Comparison of ENCODE assay signal across 25 cellular contexts in genomic region chr3:34408088-34408487, GRCh38.
"Had no signal": no experiment of that assay in that cellular context is flagged by ENCODE, and none has a peak within 500 bp of the region (broad histone marks: within the 10 kb centered on the region; RNA-seq: fewer than 3 reads in every experiment).

No MANE protein-coding gene starts in this region.

- H3K9me3 ChIP-seq: lower lobe of right lung, neutrophil, right lobe of liver, suprapubic skin, transverse colon, uterus had no signal

- H3K4me1 ChIP-seq: lower lobe of right lung, parathyroid adenoma, right lobe of liver, suprapubic skin, transverse colon, uterus had no signal

- H3K4me1 Mint-ChIP-seq: activated naive CD4-positive, alpha-beta T cell treated with anti-CD3 and anti-CD28 coated beads, Interleukin-2, amount 50 U/mL, for 24 hours; natural killer cell; stimulated activated naive CD8-positive, alpha-beta T cell treated with anti-CD3 and anti-CD28 coated beads, Interleukin-15, amount 100 ng/mL, for 72 hours had no signal

- H3K27ac ChIP-seq: lower lobe of right lung, neutrophil, parathyroid adenoma, right lobe of liver, suprapubic skin, transverse colon, uterus, VCaP had no signal

- H3K36me3 ChIP-seq: lower lobe of right lung, neutrophil, right lobe of liver, suprapubic skin, transverse colon, uterus had no signal

- H3K9me3 Mint-ChIP-seq: activated naive CD4-positive, alpha-beta T cell treated with anti-CD3 and anti-CD28 coated beads, Interleukin-2, amount 50 U/mL, for 24 hours; stimulated activated naive CD8-positive, alpha-beta T cell treated with anti-CD3 and anti-CD28 coated beads, Interleukin-15, amount 100 ng/mL, for 72 hours had no signal

- H3K4me3 Mint-ChIP-seq: activated naive CD4-positive, alpha-beta T cell treated with anti-CD3 and anti-CD28 coated beads, Interleukin-2, amount 50 U/mL, for 24 hours; natural killer cell; stimulated activated naive CD8-positive, alpha-beta T cell treated with anti-CD3 and anti-CD28 coated beads, Interleukin-15, amount 100 ng/mL, for 72 hours had no signal

- H3K4me3 ChIP-seq: lower lobe of right lung, right lobe of liver, suprapubic skin, transverse colon, uterus had no signal

- ATAC-seq: left colon; lower lobe of right lung; natural killer cell; right lobe of liver; stimulated activated naive CD8-positive, alpha-beta T cell treated with anti-CD3 and anti-CD28 coated beads, Interleukin-15, amount 100 ng/mL, for 72 hours had no signal

- H3K27me3 Mint-ChIP-seq: activated naive CD4-positive, alpha-beta T cell treated with anti-CD3 and anti-CD28 coated beads, Interleukin-2, amount 50 U/mL, for 24 hours; stimulated activated naive CD8-positive, alpha-beta T cell treated with anti-CD3 and anti-CD28 coated beads, Interleukin-15, amount 100 ng/mL, for 72 hours had no signal

- H3K27ac Mint-ChIP-seq: activated naive CD4-positive, alpha-beta T cell treated with anti-CD3 and anti-CD28 coated beads, Interleukin-2, amount 50 U/mL, for 24 hours; natural killer cell had no signal

- H3K27me3 ChIP-seq: neutrophil, right lobe of liver, suprapubic skin, transverse colon, uterus had no signal

- H3K36me3 Mint-ChIP-seq: activated naive CD4-positive, alpha-beta T cell treated with anti-CD3 and anti-CD28 coated beads, Interleukin-2, amount 50 U/mL, for 24 hours; natural killer cell had no signal

- DNase-seq: activated CD4-positive, CD25-positive, alpha-beta regulatory T cell treated with anti-CD3 and anti-CD28 coated beads, Interleukin-2, amount 50 U/mL, for 72 hours; activated CD8-positive, alpha-beta memory T cell treated with anti-CD3 and anti-CD28 coated beads for 24 hours; activated gamma-delta T cell; cerebellar nuclear complex; cortex of kidney; erythroblast; foreskin melanocyte; glutamatergic neuron; hypothalamus; islet precursor cell; left colon; lower lobe of right lung; natural killer cell; right lobe of liver; small intestine; stimulated activated CD4-positive, alpha-beta T cell treated with anti-CD3 and anti-CD28 coated beads, Interleukin-15, amount 100 ng/mL, for 24 hours; stimulated activated CD4-positive, alpha-beta T cell treated with anti-CD3 and anti-CD28 coated beads, Interleukin-2, amount 100 ng/mL, for 48 hours; stimulated activated naive CD8-positive, alpha-beta T cell treated with anti-CD3 and anti-CD28 coated beads, Interleukin-15, amount 100 ng/mL, for 72 hours; transverse colon; uterus had no signal
